29 cellular contexts compared by ENCODE assay signal in the genomic region with DNA sequence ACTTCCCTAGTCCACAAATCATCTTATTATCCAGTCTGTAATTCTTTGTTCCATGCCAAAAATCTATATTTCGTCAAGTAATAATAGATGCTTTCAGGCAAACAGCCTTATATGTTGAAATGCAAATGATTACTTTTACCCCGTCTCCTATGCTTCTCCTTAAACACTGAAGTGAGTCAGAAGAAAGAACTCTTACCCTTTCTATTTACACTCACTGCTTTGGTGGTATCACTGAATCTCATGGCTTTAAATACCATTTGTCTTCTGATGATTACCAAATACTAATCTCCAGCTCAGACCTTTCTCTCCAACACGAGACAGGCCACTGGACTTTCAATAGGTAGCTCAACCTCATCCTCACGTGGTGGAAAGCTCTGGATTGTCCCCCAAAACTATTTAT.
"Had no signal": no experiment of that assay in that cellular context is flagged by ENCODE, and none has a peak within 500 bp of the region (broad histone marks: within the 10 kb centered on the region; RNA-seq: fewer than 3 reads in every experiment).

No MANE protein-coding gene starts in this region.

- H3K27ac Mint-ChIP-seq: dendritic cell treated with granulocyte-macrophage colony-stimulating factor and Interleukin-4, amounts not matched to agents 40 ng/mL and 50 ng/mL, for 4 days; endodermal cell; mesothelial cell of epicardium; naive B cell; natural killer cell treated with Interleukin-12 subunit alpha and Interleukin-12 subunit beta and Interleukin-15 and Interleukin-18, amount 100 ng/mL, for 72 hours; progenitor cell of endocrine pancreas; stimulated activated naive CD8-positive, alpha-beta T cell treated with anti-CD3 and anti-CD28 coated beads, Interleukin-15, amount 100 ng/mL, for 72 hours had no signal

- H3K9ac ChIP-seq: parathyroid adenoma had no signal

- H2AFZ ChIP-seq: parathyroid adenoma had no signal

- H3K27me3 ChIP-seq: gastrocnemius medialis, left lung, right lobe of liver, suprapubic skin, transverse colon, upper lobe of right lung, uterus had no signal

- H3K9me3 Mint-ChIP-seq: dendritic cell treated with granulocyte-macrophage colony-stimulating factor and Interleukin-4, amounts not matched to agents 40 ng/mL and 50 ng/mL, for 4 days; endodermal cell; neural crest cell had no signal

- H3K36me3 Mint-ChIP-seq: mesothelial cell of epicardium; naive B cell; natural killer cell treated with Interleukin-12 subunit alpha and Interleukin-12 subunit beta and Interleukin-15 and Interleukin-18, amount 100 ng/mL, for 72 hours had no signal

- H3K27me3 Mint-ChIP-seq: dendritic cell treated with granulocyte-macrophage colony-stimulating factor and Interleukin-4, amounts not matched to agents 40 ng/mL and 50 ng/mL, for 4 days; naive B cell; natural killer cell treated with Interleukin-12 subunit alpha and Interleukin-12 subunit beta and Interleukin-15 and Interleukin-18, amount 100 ng/mL, for 72 hours; progenitor cell of endocrine pancreas; stimulated activated naive CD8-positive, alpha-beta T cell treated with anti-CD3 and anti-CD28 coated beads, Interleukin-15, amount 100 ng/mL, for 72 hours had no signal

- H3K79me2 ChIP-seq: parathyroid adenoma had no signal

- H3K27ac ChIP-seq: epithelial cell of prostate, gastrocnemius medialis, left lung, parathyroid adenoma, right lobe of liver, suprapubic skin, transverse colon, upper lobe of right lung, uterus had no signal

- H3K4me3 Mint-ChIP-seq: dendritic cell treated with granulocyte-macrophage colony-stimulating factor and Interleukin-4, amounts not matched to agents 40 ng/mL and 50 ng/mL, for 4 days; endodermal cell; mesothelial cell of epicardium; naive B cell; natural killer cell treated with Interleukin-12 subunit alpha and Interleukin-12 subunit beta and Interleukin-15 and Interleukin-18, amount 100 ng/mL, for 72 hours; neural crest cell; stimulated activated naive CD8-positive, alpha-beta T cell treated with anti-CD3 and anti-CD28 coated beads, Interleukin-15, amount 100 ng/mL, for 72 hours had no signal

- H3K4me1 ChIP-seq: gastrocnemius medialis, left lung, parathyroid adenoma, right lobe of liver, suprapubic skin, transverse colon, upper lobe of right lung, uterus had no signal

- DNase-seq: effector CD8-positive, alpha-beta T cell; endodermal cell; foreskin fibroblast; gastrocnemius medialis; head of caudate nucleus; left cardiac atrium; left lung; mesenchymal stem cell; mucosa of descending colon; naive B cell; right lobe of liver; small intestine; stimulated activated CD4-positive, alpha-beta T cell treated with anti-CD3 and anti-CD28 coated beads, Interleukin-15, amount 100 ng/mL, for 24 hours; stimulated activated CD4-positive, alpha-beta T cell treated with anti-CD3 and anti-CD28 coated beads, Interleukin-2, amount 100 ng/mL, for 48 hours; stimulated activated CD8-positive, alpha-beta memory T cell treated with anti-CD3 and anti-CD28 coated beads, Interleukin-4, amount 100 ng/mL, for 48 hours; stimulated activated naive CD4-positive, alpha-beta T cell; stimulated activated naive CD8-positive, alpha-beta T cell treated with anti-CD3 and anti-CD28 coated beads, Interleukin-15, amount 100 ng/mL, for 72 hours; transverse colon; upper lobe of right lung; uterus had no signal

- H3K9me3 ChIP-seq: gastrocnemius medialis, left lung, mucosa of descending colon, right lobe of liver, suprapubic skin, transverse colon, upper lobe of right lung, uterus had no signal

- H3K36me3 ChIP-seq: gastrocnemius medialis, left lung, right lobe of liver, suprapubic skin, transverse colon, upper lobe of right lung, uterus had no signal

- ATAC-seq: esophagus mucosa; gastrocnemius medialis; left cardiac atrium; left lung; mucosa of descending colon; natural killer cell treated with Interleukin-12 subunit alpha and Interleukin-12 subunit beta and Interleukin-15 and Interleukin-18, amount 100 ng/mL, for 72 hours; right lobe of liver; stimulated activated naive CD8-positive, alpha-beta T cell treated with anti-CD3 and anti-CD28 coated beads, Interleukin-15, amount 100 ng/mL, for 72 hours; upper lobe of right lung had no signal

- H3K4me3 ChIP-seq: gastrocnemius medialis, left lung, mucosa of descending colon, right lobe of liver, suprapubic skin, transverse colon, upper lobe of right lung, uterus had no signal

- H3K4me1 Mint-ChIP-seq: endodermal cell; mesothelial cell of epicardium; naive B cell; stimulated activated naive CD8-positive, alpha-beta T cell treated with anti-CD3 and anti-CD28 coated beads, Interleukin-15, amount 100 ng/mL, for 72 hours had no signal
